ENCODE assay signal across 21 cellular contexts in the genomic region with DNA sequence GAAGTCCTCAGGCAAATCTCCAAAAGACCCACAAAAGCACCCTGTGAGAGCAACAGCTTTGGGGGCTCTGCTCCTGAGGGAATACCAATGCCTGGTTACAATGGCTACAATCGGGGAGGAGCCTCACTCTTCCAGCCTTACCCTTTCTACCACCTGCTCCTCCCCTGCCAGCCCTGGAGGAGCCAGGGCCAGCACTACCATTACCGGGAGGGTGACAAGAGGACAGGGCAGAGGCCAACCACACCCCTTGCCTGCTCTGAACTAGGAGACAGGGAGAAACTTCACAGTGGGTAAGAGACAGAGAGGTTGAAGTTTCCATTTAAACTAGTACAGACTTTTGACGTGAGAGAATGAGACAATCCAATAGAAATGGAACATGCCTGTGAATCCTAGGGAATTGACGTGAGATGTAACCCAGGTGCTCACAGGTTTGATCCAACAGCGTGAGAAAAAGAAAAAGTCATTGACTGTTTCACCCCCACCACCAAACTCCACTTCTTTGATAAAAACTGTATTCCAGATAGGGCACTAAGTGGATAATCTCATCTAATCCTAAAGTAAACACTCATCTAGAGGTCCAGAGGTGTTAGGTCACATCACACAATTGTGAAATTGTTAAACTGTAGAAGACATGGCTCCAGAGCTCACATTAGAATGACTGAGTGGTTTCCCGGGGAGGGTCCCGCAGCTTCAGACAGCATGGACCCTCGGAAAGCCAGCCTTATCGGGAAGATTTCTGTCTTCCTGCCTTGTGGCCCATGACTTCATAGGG. TPM values are rescaled to one million over a fixed set of nuclear protein-coding genes. Genes with fewer than 3 reads are reported as not detected.
A peak's percentile ranks its signal among the peaks of the same experiment; 100 is the strongest.
DNase-seq lines count a peak whose midpoint lies in the region; ATAC-seq, FAIRE-seq and TF ChIP-seq lines count a peak whose summit lies in the region.
"Had no signal": no experiment of that assay in that cellular context is flagged by ENCODE, and none has a peak within 500 bp of the region (broad histone marks: within the 10 kb centered on the region; RNA-seq: fewer than 3 reads in every experiment).

No MANE protein-coding gene starts in this region.

- no peak for ATAC-seq in activated CD8-positive, alpha-beta T cell treated with anti-CD3 and anti-CD28 coated beads for 36 hours
- ATAC-seq in HepG2 (peak; percentile 70), aorta (ENCODE audit: low FRiP score) (no peak), GM19467 (IDR thresholded peaks at IDR 0.05; ENCODE audit: unreplicated experiment) (no peak)
- ATAC-seq: lower lobe of right lung had no signal

- peak overlapping the region; percentile 34 for H3K4me2 ChIP-seq in HepG2 (ENCODE audit: low read depth, low read length)

- BruUV-seq in HepG2 (replicated peaks; lab: Mats Ljungman, UMichigan): no TSS peak

- FAIRE-seq in HepG2 (lab: Jason Lieb, UNC): peak; percentile 12
- FAIRE-seq: GM12892, HTR-8/SVneo, urothelium cell line had no signal

- TF ChIP-seq CTCF in activated CD8-positive, alpha-beta T cell treated with anti-CD3 and anti-CD28 coated beads for 36 hours (IDR thresholded peaks at IDR 0.05): no peak
- no peak for TF ChIP-seq CTCF in HepG2 (CRISPR knock-in tag; IDR thresholded peaks at IDR 0.05)

- H3K4me1 Mint-ChIP-seq in activated naive CD4-positive, alpha-beta T cell treated with anti-CD3 and anti-CD28 coated beads, Interleukin-2, amount 50 U/mL, for 24 hours: peaks cover 92% of the 10 kb centered on the region
- H3K4me1 Mint-ChIP-seq in activated CD8-positive, alpha-beta T cell treated with anti-CD3 and anti-CD28 coated beads for 36 hours (ENCODE audit: low read depth): peaks cover 67% of the 10 kb centered on the region

- no peak for TF ChIP-seq RAD21 in HepG2 (CRISPR knock-in tag; IDR thresholded peaks at IDR 0.05)

- no peak for DNase-seq in activated naive CD4-positive, alpha-beta T cell treated with anti-CD3 and anti-CD28 coated beads, Interleukin-2, amount 50 U/mL, for 16 hours
- no peak for DNase-seq in activated CD8-positive, alpha-beta T cell treated with anti-CD3 and anti-CD28 coated beads for 36 hours
- DNase-seq in HepG2 (ENCODE audit: low spot score) (peak; percentile 32), aorta (no peak), cerebellum (ENCODE audit: low spot score) (no peak)
- DNase-seq in activated T-cell treated with anti-CD3 and anti-CD28 coated beads, Interleukin-2, amount 50 U/mL, for 1 hour: no peak
- DNase-seq: activated CD4-positive, alpha-beta T cell treated with anti-CD3 and anti-CD28 coated beads for 4 hours; COR-L47; GDM1; lower lobe of right lung; naive B cell; NCI-H1436 treated with DMSO at 0.1 percent for 48 hours; Right ventricle myocardium superior; T-helper 9 cell had no signal

- H2AFZ ChIP-seq in HepG2 (ENCODE audit: low read length): no peak overlapping the region

- H3K27ac Mint-ChIP-seq in activated naive CD4-positive, alpha-beta T cell treated with anti-CD3 and anti-CD28 coated beads, Interleukin-2, amount 50 U/mL, for 24 hours: peak overlapping the region; percentile 87
- H3K27ac Mint-ChIP-seq in activated CD8-positive, alpha-beta T cell treated with anti-CD3 and anti-CD28 coated beads for 36 hours: peak overlapping the region; percentile 50

- no peaks in the 10 kb centered on the region for H3K27me3 Mint-ChIP-seq in activated naive CD4-positive, alpha-beta T cell treated with anti-CD3 and anti-CD28 coated beads, Interleukin-2, amount 50 U/mL, for 24 hours
- no peaks in the 10 kb centered on the region for H3K27me3 Mint-ChIP-seq in activated CD8-positive, alpha-beta T cell treated with anti-CD3 and anti-CD28 coated beads for 36 hours
- H3K27me3 Mint-ChIP-seq: naive B cell had no signal

- TF ChIP-seq EP300 in HepG2 (IDR thresholded peaks at IDR 0.05; ENCODE audit: low read depth in 2 of 2, low read length in 2 of 2): no peak
- TF ChIP-seq EP300 in HepG2 (CRISPR knock-in tag; IDR thresholded peaks at IDR 0.05; ENCODE audit: borderline replicate concordance): no peak

- H3K9ac ChIP-seq in HepG2 (ENCODE audit: insufficient read depth, low read depth, low read length): no peak overlapping the region

- H3K4me3 Mint-ChIP-seq in activated naive CD4-positive, alpha-beta T cell treated with anti-CD3 and anti-CD28 coated beads, Interleukin-2, amount 50 U/mL, for 24 hours: no peak overlapping the region
- no peak overlapping the region for H3K4me3 Mint-ChIP-seq in activated CD8-positive, alpha-beta T cell treated with anti-CD3 and anti-CD28 coated beads for 36 hours

- POLR2A ChIA-PET in activated CD8-positive, alpha-beta T cell treated with anti-CD3 and anti-CD28 coated beads for 36 hours (lab: Charles Lee): interaction anchor here (0.6 to 1.3 kb wide), 2 partner anchors 12 to 42 kb away, joined by 3 read pairs; no protein-coding TSS in a partner anchor
- POLR2A ChIA-PET in HepG2 (lab: Yijun Ruan, JAX): no interaction called here

- 0 out of 5 replicates have a peak, but pooled peaks cover 0 to 2% of the 10 kb centered on the region in 2 experiments for H3K27me3 ChIP-seq in HepG2 (ENCODE audit: control insufficient read depth in 1 of 2, insufficient read depth in 2 of 2, low read length in 2 of 2)
- H3K27me3 ChIP-seq in aorta (ENCODE audit: control insufficient read depth in 1 of 2, insufficient read depth in 2 of 2, low read length in 1 of 2): no peaks in the 10 kb centered on the region

- H3K4me1 ChIP-seq in HepG2 (ENCODE audit: insufficient read depth, low read length) (peaks cover 21% of the 10 kb centered on the region), aorta (ENCODE audit: control insufficient read depth in 1 of 2, insufficient read depth in 2 of 2, low read length in 2 of 2) (peaks cover 0 to 7% of the 10 kb centered on the region in 2 donors)

- H3K4me3 ChIP-seq in HepG2 (replicated peaks in 1 of 3; ENCODE audit: insufficient read depth in 1 of 3, low read depth in 2 of 3, low read length in 3 of 3) (no peak overlapping the region), aorta (ENCODE audit: low read length in 2 of 2) (no peak overlapping the region)
- H3K4me3 ChIP-seq: HAP-1, lower lobe of right lung had no signal

- CTCF ChIA-PET in activated CD8-positive, alpha-beta T cell treated with anti-CD3 and anti-CD28 coated beads for 36 hours (lab: Charles Lee): no interaction called here
- CTCF ChIA-PET in HepG2 (lab: Yijun Ruan, JAX; ENCODE audit: low intra/inter-chr PET ratio, low total read pairs): no interaction called here

- in situ Hi-C loops in HepG2 (cut with HindIII; ENCODE audit: extremely low pct_ligation_motif_present, low pct_unique_long_range_greater_than_20kb): no loop called here

- no peak for TF ChIP-seq POLR2A in HepG2 (IDR thresholded peaks at IDR 0.05; ENCODE audit: insufficient read depth in 1 of 2, low read depth in 2 of 2, low read length in 2 of 2)

- H3K27ac ChIP-seq in HepG2 (ENCODE audit: extremely low read length, insufficient read depth, low read length) (no peak overlapping the region), aorta (ENCODE audit: low read depth in 1 of 2, low read length in 2 of 2) (peak overlapping the region; percentile 34 to 73)
- H3K27ac ChIP-seq: lower lobe of right lung had no signal

- H4K20me1 ChIP-seq in HepG2 (ENCODE audit: insufficient read depth, low read length): no peaks in the 10 kb centered on the region

- H3K36me3 Mint-ChIP-seq in activated naive CD4-positive, alpha-beta T cell treated with anti-CD3 and anti-CD28 coated beads, Interleukin-2, amount 50 U/mL, for 24 hours: no peaks in the 10 kb centered on the region
- no peaks in the 10 kb centered on the region for H3K36me3 Mint-ChIP-seq in activated CD8-positive, alpha-beta T cell treated with anti-CD3 and anti-CD28 coated beads for 36 hours (ENCODE audit: low read depth)
- H3K36me3 Mint-ChIP-seq: naive B cell had no signal

- H3K9me3 Mint-ChIP-seq in activated naive CD4-positive, alpha-beta T cell treated with anti-CD3 and anti-CD28 coated beads, Interleukin-2, amount 50 U/mL, for 24 hours: no peaks in the 10 kb centered on the region
- H3K9me3 Mint-ChIP-seq in activated CD8-positive, alpha-beta T cell treated with anti-CD3 and anti-CD28 coated beads for 36 hours: no peaks in the 10 kb centered on the region
- H3K9me3 Mint-ChIP-seq: naive B cell had no signal

- H3K36me3 ChIP-seq in HepG2 (replicated peaks in 1 of 2; ENCODE audit: control insufficient read depth in 1 of 2, insufficient read depth in 2 of 2, low read length in 2 of 2): no peaks in the 10 kb centered on the region
- H3K36me3 ChIP-seq in aorta (ENCODE audit: control insufficient read depth in 1 of 2, insufficient read depth in 2 of 2, low read length in 1 of 2): peaks cover 3 to 9% of the 10 kb centered on the region in 2 donors
- H3K36me3 ChIP-seq: HAP-1 had no signal

- intact Hi-C loops in activated CD8-positive, alpha-beta T cell treated with anti-CD3 and anti-CD28 coated beads for 36 hours (cut with micrococcal nuclease): no loop called here
- intact Hi-C loops in HepG2 (cut with micrococcal nuclease; ENCODE audit: unreplicated experiment) (no loop called here), aorta (cut with DNase I) (no loop called here)

- H3K9me3 ChIP-seq in HepG2 (ENCODE audit: low read length) (no peaks in the 10 kb centered on the region), aorta (ENCODE audit: control insufficient read depth, low read length) (no peaks in the 10 kb centered on the region)
- H3K9me3 ChIP-seq: HAP-1, lower lobe of right lung had no signal

- WGBS in HepG2 (ENCODE audit: low lambda C conversion rate): under 1% methylated on average over 9 of the region's 9 CpGs
- 64 to 81% methylated on average over 9 of the region's 9 CpGs for WGBS in aorta, 2 donors

- no peaks in the 10 kb centered on the region for H3K79me2 ChIP-seq in HepG2 (ENCODE audit: insufficient read depth, low read length)

RNA-seq across cellular contexts. Expression of gene TC2N, which starts 8.4 kb away (rescaled TPM):
- total RNA-seq in activated CD8-positive, alpha-beta T cell treated with anti-CD3 and anti-CD28 coated beads for 36 hours: 10 to 100 TPM; 28.5 to 32.5 TPM
- total RNA-seq in HepG2 (2016; rRNA removed; fragmentation: Illumina TruSeq; extraction: Trizol) (not detected in 2 replicates), aorta (100 to 1,000 TPM; 126 to 284 TPM), cerebellum (12.3 TPM)
- total RNA-seq in HepG2 (2016; cell fraction: cytosol; rRNA removed; fragmentation: Illumina TruSeq; extraction: Trizol; ENCODE audit: low read depth): not detected in 2 replicates
- total RNA-seq in HepG2 (2016; cell fraction: insoluble cytoplasmic fraction; rRNA removed; fragmentation: Illumina TruSeq; extraction: Trizol): not detected in 2 replicates
- total RNA-seq in HepG2 (2016; cell fraction: membrane; rRNA removed; fragmentation: Illumina TruSeq; extraction: Trizol): not detected in 2 replicates
- not detected in 2 replicates for total RNA-seq in HepG2 (2016; cell fraction: nucleus; rRNA removed; fragmentation: Illumina TruSeq; extraction: Trizol)
- polyA plus RNA-seq in HepG2 (2011; rRNA removed) (0.03 TPM in 1 of 2 replicates, not detected in the other), aorta (10 to 100 TPM; 50.7 to 66.4 TPM)
- polyA plus RNA-seq in HepG2 (2011; cell fraction: cytosol; rRNA removed): 0.14 TPM in 1 of 2 replicates, not detected in the other
- polyA plus RNA-seq in HepG2 (2011; cell fraction: nucleus; rRNA removed): not detected in 2 replicates
- 0.05 TPM in 1 of 2 replicates, not detected in the other for polyA plus RNA-seq in HepG2 (2012)
- not detected in 2 replicates for polyA plus RNA-seq in HepG2 (2016; cell fraction: cytosol; fragmentation: Illumina TruSeq; extraction: Trizol; ENCODE audit: low read depth)
- not detected in 2 replicates for polyA plus RNA-seq in HepG2 (2016; cell fraction: insoluble cytoplasmic fraction; fragmentation: Illumina TruSeq; extraction: Trizol; ENCODE audit: low read depth)
- polyA plus RNA-seq in HepG2 (2016; cell fraction: membrane; fragmentation: Illumina TruSeq; extraction: Trizol; ENCODE audit: low read depth): not detected in 2 replicates
- not detected in 2 replicates for polyA plus RNA-seq in HepG2 (2016; cell fraction: nucleus; fragmentation: Illumina TruSeq; extraction: Trizol; ENCODE audit: insufficient read depth, low read depth)
- polyA minus RNA-seq in HepG2 (2011; rRNA and poly(A)+ RNA removed; ENCODE audit: low replicate concordance): 9.2 TPM in 1 of 2 replicates, not detected in the other
- polyA minus RNA-seq in HepG2 (2011; cell fraction: cytosol; rRNA and poly(A)+ RNA removed): not detected in 2 replicates
- 0.26 TPM in 1 of 2 replicates, not detected in the other for polyA minus RNA-seq in HepG2 (2011; cell fraction: nucleus; rRNA and poly(A)+ RNA removed)
- total RNA-seq: M059J had no signal
